ENCODE assay signal across 1 cellular context in genomic region chr18:74225193-74225840, GRCh38.
TF ChIP-seq lines count a peak whose summit lies in the region.

No MANE protein-coding gene starts in this region.

TF ChIP-seq in HepG2, 621 proteins besides CTCF, POLR2A, EP300 and RAD21 (continued from another document and continues in another):
- TF ChIP-seq ZNF580 (CRISPR knock-in tag; IDR thresholded peaks at IDR 0.05; ENCODE audit: borderline replicate concordance, low read depth) = 0 out of 2 replicates have a peak, but pooled peaks have one; percentile 30
- peak; percentile 47; the same call in 1 of the 2 replicates for TF ChIP-seq PHF21A (CRISPR knock-in tag; IDR thresholded peaks at IDR 0.05)
- no peak for TF ChIP-seq MLX (CRISPR knock-in tag; IDR thresholded peaks at IDR 0.05)
- peak; percentile 9; the same call in 1 of the 2 replicates for TF ChIP-seq SPEN (CRISPR knock-in tag; IDR thresholded peaks at IDR 0.05; ENCODE audit: low read depth)
- no peak for TF ChIP-seq ZNF343 (CRISPR knock-in tag; IDR thresholded peaks at IDR 0.05)
- TF ChIP-seq RXRA (CRISPR knock-in tag; IDR thresholded peaks at IDR 0.05) = peak; percentile 45; the same call in 1 of the 2 replicates
- peak; percentile 68; the same call in 1 of the 2 replicates for TF ChIP-seq HNF4G (IDR thresholded peaks at IDR 0.05; ENCODE audit: borderline replicate concordance, low read depth, low read length)
- no peak for TF ChIP-seq HNF4G (CRISPR knock-in tag; IDR thresholded peaks at IDR 0.05; ENCODE audit: borderline replicate concordance, low read depth)
- no peak for TF ChIP-seq CENPX (CRISPR knock-in tag; IDR thresholded peaks at IDR 0.05)
- TF ChIP-seq MIER3 (CRISPR knock-in tag; IDR thresholded peaks at IDR 0.05; ENCODE audit: borderline replicate concordance) = 0 out of 2 replicates have a peak, but pooled peaks have one; percentile 3
- TF ChIP-seq POGZ (CRISPR knock-in tag; IDR thresholded peaks at IDR 0.05) = peak; percentile 65; the same call in 1 of the 2 replicates
- TF ChIP-seq RFXAP (CRISPR knock-in tag; IDR thresholded peaks at IDR 0.05; ENCODE audit: borderline replicate concordance) = 0 out of 2 replicates have a peak, but pooled peaks have one; percentile 42
- TF ChIP-seq HOMEZ (CRISPR knock-in tag; IDR thresholded peaks at IDR 0.05; ENCODE audit: low read depth) = 0 out of 2 replicates have a peak, but pooled peaks have one; percentile 18
- TF ChIP-seq ZNF547 (CRISPR knock-in tag; IDR thresholded peaks at IDR 0.05) = peak; percentile 43; the same call in 1 of the 2 replicates
- TF ChIP-seq MEIS2 (CRISPR knock-in tag; IDR thresholded peaks at IDR 0.05) = 0 out of 2 replicates have a peak, but pooled peaks have one; percentile 54
- peak; percentile 93 for TF ChIP-seq TBX2 (CRISPR knock-in tag; IDR thresholded peaks at IDR 0.05; ENCODE audit: borderline replicate concordance)
- peak; percentile 15; the same call in 1 of the 2 replicates for TF ChIP-seq DRAP1 (CRISPR knock-in tag; IDR thresholded peaks at IDR 0.05)
- TF ChIP-seq ZNF574 (CRISPR knock-in tag; IDR thresholded peaks at IDR 0.05) = peak; percentile 30; the same call in 1 of the 2 replicates
- no peak for TF ChIP-seq HDAC6 (IDR thresholded peaks at IDR 0.05; ENCODE audit: low read depth, low read length)
- peak; percentile 38; the same call in 1 of the 2 replicates for TF ChIP-seq GMEB1 (CRISPR knock-in tag; IDR thresholded peaks at IDR 0.05; ENCODE audit: borderline replicate concordance)
- 0 out of 2 replicates have a peak, but pooled peaks have one; percentile 51 for TF ChIP-seq ZNF784 (CRISPR knock-in tag; IDR thresholded peaks at IDR 0.05; ENCODE audit: borderline replicate concordance)
- peak; percentile 40; the same call in 1 of the 2 replicates for TF ChIP-seq GFI1 (CRISPR knock-in tag; IDR thresholded peaks at IDR 0.05; ENCODE audit: borderline replicate concordance)
- no peak for TF ChIP-seq SOX13 (IDR thresholded peaks at IDR 0.05)
- TF ChIP-seq SOX13 (CRISPR knock-in tag; conservative IDR thresholded peaks at IDR 0.05 in 1 of 2, IDR thresholded peaks at IDR 0.05 in 1 of 2) = peak in 1 of 2 experiments; percentile 58; a peak in 2 of 4 replicates
- 0 out of 2 replicates have a peak, but pooled peaks have one; percentile 47 for TF ChIP-seq ZBTB10 (CRISPR knock-in tag; IDR thresholded peaks at IDR 0.05; ENCODE audit: borderline replicate concordance)
- peak; percentile 61 for TF ChIP-seq NFYC (CRISPR knock-in tag; IDR thresholded peaks at IDR 0.05)
- peak; percentile 33; the same call in 1 of the 2 replicates for TF ChIP-seq KMT2B (CRISPR knock-in tag; IDR thresholded peaks at IDR 0.05)
- TF ChIP-seq RFX3 (CRISPR knock-in tag; IDR thresholded peaks at IDR 0.05) = no peak
- peak; percentile 47; the same call in 1 of the 2 replicates for TF ChIP-seq NR2C2 (CRISPR knock-in tag; IDR thresholded peaks at IDR 0.05; ENCODE audit: borderline replicate concordance)
- peak; percentile 62; the same call in 1 of the 2 replicates for TF ChIP-seq ISL2 (CRISPR knock-in tag; IDR thresholded peaks at IDR 0.05)
- TF ChIP-seq FOXA3 (CRISPR knock-in tag; IDR thresholded peaks at IDR 0.05) = peak; percentile 58
- TF ChIP-seq ZNF775 (CRISPR knock-in tag; IDR thresholded peaks at IDR 0.05; ENCODE audit: borderline replicate concordance) = peak; percentile 60; the same call in 1 of the 2 replicates
- 0 out of 2 replicates have a peak, but pooled peaks have one; percentile 26 for TF ChIP-seq ZNF121 (CRISPR knock-in tag; IDR thresholded peaks at IDR 0.05)
- peak; percentile 34; the same call in 1 of the 2 replicates for TF ChIP-seq TFAP4 (IDR thresholded peaks at IDR 0.05; ENCODE audit: borderline replicate concordance, low read depth)
- TF ChIP-seq ARID5B (CRISPR knock-in tag; IDR thresholded peaks at IDR 0.05) = peak; percentile 77
- TF ChIP-seq SATB2 (CRISPR knock-in tag; IDR thresholded peaks at IDR 0.05) = 0 out of 2 replicates have a peak, but pooled peaks have one; percentile 39
- TF ChIP-seq ARID3A (IDR thresholded peaks at IDR 0.05; ENCODE audit: low read depth, low read length) = peak; percentile 70
- TF ChIP-seq RXRB (CRISPR knock-in tag; IDR thresholded peaks at IDR 0.05; ENCODE audit: borderline replicate concordance) = peak; percentile 76; the same call in 1 of the 2 replicates
